In genomic region chr20:37516697-37517370, GRCh38 we compare ENCODE assay signal across 1 cellular context.
A peak's percentile ranks its signal among the peaks of the same experiment; 100 is the strongest.
TF ChIP-seq lines count a peak whose summit lies in the region.

No MANE protein-coding gene starts in this region.

TF ChIP-seq in HepG2, 621 proteins besides CTCF, POLR2A, EP300 and RAD21 (continues in another document):
- TF ChIP-seq RFXAP (CRISPR knock-in tag; IDR thresholded peaks at IDR 0.05; ENCODE audit: borderline replicate concordance), result no peak
- no peak for TF ChIP-seq ZNF468 (CRISPR knock-in tag; IDR thresholded peaks at IDR 0.05)
- no peak for TF ChIP-seq KLF15 (CRISPR knock-in tag; IDR thresholded peaks at IDR 0.05; ENCODE audit: borderline replicate concordance)
- TF ChIP-seq ZNF562 (CRISPR knock-in tag; IDR thresholded peaks at IDR 0.05; ENCODE audit: borderline replicate concordance), result no peak
- TF ChIP-seq ATF1 (CRISPR knock-in tag; IDR thresholded peaks at IDR 0.05), result no peak
- no peak for TF ChIP-seq HMGA1 (CRISPR knock-in tag; conservative IDR thresholded peaks at IDR 0.05)
- TF ChIP-seq GFI1 (CRISPR knock-in tag; IDR thresholded peaks at IDR 0.05; ENCODE audit: borderline replicate concordance), result no peak
- no peak for TF ChIP-seq NR0B2 (CRISPR knock-in tag; IDR thresholded peaks at IDR 0.05)
- TF ChIP-seq NR2F6 (IDR thresholded peaks at IDR 0.05), result no peak
- TF ChIP-seq NR2F6 (CRISPR knock-in tag; IDR thresholded peaks at IDR 0.05), result peak; percentile 35; the same call in 1 of the 2 replicates
- TF ChIP-seq ZBTB8A (CRISPR knock-in tag; IDR thresholded peaks at IDR 0.05; ENCODE audit: borderline replicate concordance, low read depth), result no peak
- TF ChIP-seq ZBTB43 (CRISPR knock-in tag; conservative IDR thresholded peaks at IDR 0.05), result no peak
- no peak for TF ChIP-seq SRY (CRISPR knock-in tag; IDR thresholded peaks at IDR 0.05)
- TF ChIP-seq FOXM1 (CRISPR knock-in tag; IDR thresholded peaks at IDR 0.05), result no peak
- no peak for TF ChIP-seq ZFP37 (CRISPR knock-in tag; IDR thresholded peaks at IDR 0.05; ENCODE audit: borderline replicate concordance)
- TF ChIP-seq KLF12 (CRISPR knock-in tag; IDR thresholded peaks at IDR 0.05; ENCODE audit: borderline replicate concordance), result no peak
- TF ChIP-seq BHLHE40 (IDR thresholded peaks at IDR 0.05; ENCODE audit: low read length), result peak; percentile 76
- TF ChIP-seq RERE (CRISPR knock-in tag; IDR thresholded peaks at IDR 0.05; ENCODE audit: low read depth), result no peak
- TF ChIP-seq ZNF138 (CRISPR knock-in tag; IDR thresholded peaks at IDR 0.05; ENCODE audit: low read depth), result no peak
- TF ChIP-seq GTF3A (CRISPR knock-in tag; conservative IDR thresholded peaks at IDR 0.05), result no peak
- TF ChIP-seq ZNF275 (CRISPR knock-in tag; IDR thresholded peaks at IDR 0.05; ENCODE audit: borderline replicate concordance), result no peak
- no peak for TF ChIP-seq NFKBIZ (CRISPR knock-in tag; IDR thresholded peaks at IDR 0.05)
- TF ChIP-seq FOXP4 (CRISPR knock-in tag; IDR thresholded peaks at IDR 0.05), result no peak
- TF ChIP-seq IRF2 (CRISPR knock-in tag; IDR thresholded peaks at IDR 0.05), result no peak
- TF ChIP-seq MAX (IDR thresholded peaks at IDR 0.05), result peak; percentile 68; the same call in 1 of the 2 replicates
- TF ChIP-seq PLSCR1 (CRISPR knock-in tag; IDR thresholded peaks at IDR 0.05; ENCODE audit: borderline replicate concordance), result no peak
- no peak for TF ChIP-seq RNF2 (conservative IDR thresholded peaks at IDR 0.05; ENCODE audit: low read depth)
- no peak for TF ChIP-seq MIER3 (CRISPR knock-in tag; IDR thresholded peaks at IDR 0.05; ENCODE audit: borderline replicate concordance)
- no peak for TF ChIP-seq ZNF776 (CRISPR knock-in tag; IDR thresholded peaks at IDR 0.05)
- no peak for TF ChIP-seq ZNF704 (CRISPR knock-in tag; IDR thresholded peaks at IDR 0.05; ENCODE audit: borderline replicate concordance)
- no peak for TF ChIP-seq ZHX2 (IDR thresholded peaks at IDR 0.05; ENCODE audit: low read depth)
- no peak for TF ChIP-seq ZHX2 (CRISPR knock-in tag; IDR thresholded peaks at IDR 0.05; ENCODE audit: borderline replicate concordance)
- TF ChIP-seq ZFYVE20 (CRISPR knock-in tag; IDR thresholded peaks at IDR 0.05; ENCODE audit: borderline replicate concordance, low read depth), result no peak
- no peak for TF ChIP-seq PAWR (CRISPR knock-in tag; IDR thresholded peaks at IDR 0.05; ENCODE audit: borderline replicate concordance)
- no peak for TF ChIP-seq ZMYM2 (CRISPR knock-in tag; IDR thresholded peaks at IDR 0.05)
- peak; percentile 44; the same call in 1 of the 2 replicates for TF ChIP-seq HNF4G (IDR thresholded peaks at IDR 0.05; ENCODE audit: borderline replicate concordance, low read depth, low read length)
- no peak for TF ChIP-seq HNF4G (CRISPR knock-in tag; IDR thresholded peaks at IDR 0.05; ENCODE audit: borderline replicate concordance, low read depth)
- no peak for TF ChIP-seq ZSCAN9 (CRISPR knock-in tag; IDR thresholded peaks at IDR 0.05; ENCODE audit: borderline replicate concordance)
- TF ChIP-seq HNRNPUL1 (IDR thresholded peaks at IDR 0.05; ENCODE audit: low read depth, low read length), result no peak
- TF ChIP-seq PPARG (CRISPR knock-in tag; conservative IDR thresholded peaks at IDR 0.05), result peak; percentile 59; the same call in 1 of the 2 replicates
- TF ChIP-seq ZNF17 (CRISPR knock-in tag; IDR thresholded peaks at IDR 0.05), result no peak
- no peak for TF ChIP-seq ZNF432 (CRISPR knock-in tag; IDR thresholded peaks at IDR 0.05; ENCODE audit: borderline replicate concordance)
- peak; percentile 50 for TF ChIP-seq RBM22 (optimal IDR thresholded peaks at IDR 0.05; ENCODE audit: low read length)
- TF ChIP-seq ETV5 (CRISPR knock-in tag; IDR thresholded peaks at IDR 0.05; ENCODE audit: borderline replicate concordance), result 0 out of 2 replicates have a peak, but pooled peaks have one; percentile 18
- no peak for TF ChIP-seq MTA1 (CRISPR knock-in tag; IDR thresholded peaks at IDR 0.05; ENCODE audit: borderline replicate concordance)
- no peak for TF ChIP-seq DR1 (CRISPR knock-in tag; IDR thresholded peaks at IDR 0.05)
- TF ChIP-seq ZSCAN29 (CRISPR knock-in tag; conservative IDR thresholded peaks at IDR 0.05), result no peak
- TF ChIP-seq HNF4A (CRISPR knock-in tag; IDR thresholded peaks at IDR 0.05), result peak; percentile 70
